In the genomic region with DNA sequence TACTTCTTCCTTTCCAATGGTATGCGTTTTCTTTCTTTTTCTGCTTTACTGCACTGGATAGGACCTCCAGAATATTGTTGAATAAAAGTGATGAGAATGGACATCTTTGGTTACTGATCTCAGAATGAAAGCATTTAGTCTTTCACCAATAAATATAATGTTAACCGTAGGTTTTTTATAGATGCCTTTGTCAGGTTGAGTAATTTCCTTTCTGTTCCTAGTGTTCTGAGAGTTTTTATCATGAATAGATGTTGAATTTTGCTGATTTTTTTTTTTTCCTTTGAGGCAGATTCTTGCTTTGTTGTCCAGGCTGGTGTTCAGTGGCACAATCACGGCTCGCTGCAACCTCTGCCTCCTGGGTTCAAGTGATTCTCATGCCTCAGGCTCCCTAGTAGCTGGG, we compare ENCODE assay signal across 24 cellular contexts.
DNase-seq lines count a peak whose midpoint lies in the region; ATAC-seq and TF ChIP-seq lines count a peak whose summit lies in the region.
"Had no signal": no experiment of that assay in that cellular context is flagged by ENCODE, and none has a peak within 500 bp of the region (broad histone marks: within the 10 kb centered on the region; RNA-seq: fewer than 3 reads in every experiment).

No MANE protein-coding gene starts in this region.

- H3K23ac ChIP-seq in mesendoderm (ENCODE audit: low read length), result no peak overlapping the region

- peak overlapping the region; percentile 57 for H3K27ac Mint-ChIP-seq in T-helper 17 cell
- H3K27ac Mint-ChIP-seq in endodermal cell, result peak overlapping the region; percentile 36

- H3K4me1 ChIP-seq in endodermal cell (ENCODE audit: control insufficient read depth, insufficient read depth, low read length), result no peaks in the 10 kb centered on the region
- H3K4me1 ChIP-seq in smooth muscle cell (ENCODE audit: low read depth), result no peaks in the 10 kb centered on the region
- no peaks in the 10 kb centered on the region for H3K4me1 ChIP-seq in mesendoderm (ENCODE audit: control insufficient read depth, low read depth, low read length)
- H3K4me1 ChIP-seq: BLaER1 had no signal

- peaks cover 82% of the 10 kb centered on the region for H3K79me2 ChIP-seq in smooth muscle cell (ENCODE audit: low read depth)
- H3K79me2 ChIP-seq in mesendoderm (ENCODE audit: control insufficient read depth, insufficient read depth, low read length), result no peaks in the 10 kb centered on the region

- no peaks in the 10 kb centered on the region for H3K79me1 ChIP-seq in mesendoderm (ENCODE audit: low read length)

- H2BK120ac ChIP-seq in mesendoderm (ENCODE audit: low read depth, low read length), result no peak overlapping the region

- no peak overlapping the region for H3K27ac ChIP-seq in endodermal cell (ENCODE audit: low read depth, low read length)
- peak overlapping the region; percentile 37 for H3K27ac ChIP-seq in smooth muscle cell (ENCODE audit: low read depth)
- H3K27ac ChIP-seq in mesendoderm (ENCODE audit: low read depth, low read length), result no peak overlapping the region
- H3K27ac ChIP-seq: BLaER1, HL-60, RWPE1 had no signal

- no peak overlapping the region for H2AFZ ChIP-seq in smooth muscle cell (ENCODE audit: low read depth)

- no peak overlapping the region for H3K56ac ChIP-seq in mesendoderm (ENCODE audit: low read length)

- H3K4me1 Mint-ChIP-seq in T-helper 17 cell (peaks cover 25% of the 10 kb centered on the region), endodermal cell (no peaks in the 10 kb centered on the region)

- H3K4me3 Mint-ChIP-seq in T-helper 17 cell (peak overlapping the region; percentile 39), endodermal cell (no peak overlapping the region)
- H3K4me3 Mint-ChIP-seq: CD4-positive, alpha-beta memory T cell had no signal

- peaks cover 14% of the 10 kb centered on the region for H3F3A ChIP-seq in smooth muscle cell (ENCODE audit: low read depth)

- no peak overlapping the region for H2BK5ac ChIP-seq in mesendoderm (ENCODE audit: low read length)

- H3K36me3 ChIP-seq in endodermal cell (ENCODE audit: control insufficient read depth, insufficient read depth, low read length), result peaks cover 61% of the 10 kb centered on the region
- H3K36me3 ChIP-seq in smooth muscle cell (ENCODE audit: low read depth), result peaks cover 4% of the 10 kb centered on the region
- H3K36me3 ChIP-seq in mesendoderm (ENCODE audit: control insufficient read depth, insufficient read depth, low read length), result no peaks in the 10 kb centered on the region

- TF ChIP-seq CTCF in endodermal cell (conservative IDR thresholded peaks at IDR 0.05) (no peak), smooth muscle cell (IDR thresholded peaks at IDR 0.05; ENCODE audit: borderline replicate concordance, insufficient read depth, poor library complexity, severe bottlenecking) (no peak)

- ATAC-seq in T-helper 17 cell (no peak), GM19455 (IDR thresholded peaks at IDR 0.05; ENCODE audit: unreplicated experiment) (no peak)
- ATAC-seq: HepG2 had no signal

- H4K8ac ChIP-seq in mesendoderm (ENCODE audit: low read depth, low read length), result no peak overlapping the region

- H3K27me3 Mint-ChIP-seq in T-helper 17 cell (no peaks in the 10 kb centered on the region), endodermal cell (ENCODE audit: insufficient read depth) (no peaks in the 10 kb centered on the region)
- H3K27me3 Mint-ChIP-seq: CD4-positive, alpha-beta memory T cell had no signal

- no peak overlapping the region for H2BK15ac ChIP-seq in mesendoderm (replicated peaks; ENCODE audit: low read depth)

- H3K4me2 ChIP-seq in smooth muscle cell, result no peak overlapping the region
- no peak overlapping the region for H3K4me2 ChIP-seq in mesendoderm (ENCODE audit: low read length)
- H3K4me2 ChIP-seq: BLaER1 had no signal

- WGBS in endodermal cell (ENCODE audit: insufficient coverage in 1 of 2, insufficient read length in 1 of 2), 2 experiments, result 80 to 98% methylated on average over 2 to 3 of the region's 4 CpGs
- WGBS in smooth muscle cell (ENCODE audit: low lambda C conversion rate), result 95% methylated on average over 4 of the region's 4 CpGs
- WGBS in mesendoderm (ENCODE audit: extremely low coverage, insufficient coverage, low lambda C conversion rate), result no CpG with 5 or more reads among the region's 4 CpGs

- no peak overlapping the region for H2AK5ac ChIP-seq in mesendoderm (ENCODE audit: low read length)

- peaks cover 5% of the 10 kb centered on the region for H3K36me3 Mint-ChIP-seq in T-helper 17 cell (ENCODE audit: low read depth)
- peaks cover 28% of the 10 kb centered on the region for H3K36me3 Mint-ChIP-seq in endodermal cell (ENCODE audit: low read depth)

- peak; percentile 27 for DNase-seq in ELR (ENCODE audit: low read depth)
- no peak for DNase-seq in T-helper 17 cell
- no peak for DNase-seq in endodermal cell
- DNase-seq in smooth muscle cell (lab: John Stamatoyannopoulos, UW; ENCODE audit: unreplicated experiment), result no peak
- DNase-seq in mesendoderm, result no peak
- DNase-seq in dedifferentiated amniotic fluid mesenchymal stem cell (ENCODE audit: extremely low spot score), result no peak
- DNase-seq: Caco-2; CD4-positive, alpha-beta memory T cell; DMS 273 treated with DMSO at 0.1 percent for 48 hours; DMS79 treated with DMSO at 0.1 percent for 48 hours; H7; KBM-7; MM.1S; NCI-H1048; NCI-H1417 treated with DMSO at 0.1 percent for 48 hours; NCI-H1930; NCI-H2227 treated with DMSO at 0.1 percent for 48 hours; NCI-H510A; SHP77 treated with DMSO at 0.1 percent for 48 hours had no signal

- H3K9me3 ChIP-seq in T-helper 17 cell (ENCODE audit: control insufficient read depth, low read length, poor library complexity, severe bottlenecking) (no peaks in the 10 kb centered on the region), endodermal cell (ENCODE audit: control insufficient read depth, low read length) (no peaks in the 10 kb centered on the region), smooth muscle cell (replicated peaks; ENCODE audit: low read depth) (no peaks in the 10 kb centered on the region)
- H3K9me3 ChIP-seq: BLaER1, Caco-2 had no signal

- H4K20me1 ChIP-seq in smooth muscle cell (ENCODE audit: low read depth), result peaks cover 3% of the 10 kb centered on the region

- no peak overlapping the region for H4K5ac ChIP-seq in mesendoderm (ENCODE audit: low read length)

- H3K18ac ChIP-seq in mesendoderm (ENCODE audit: low read length), result no peak overlapping the region

- no peaks in the 10 kb centered on the region for H3K9me3 Mint-ChIP-seq in endodermal cell
- H3K9me3 Mint-ChIP-seq: CD4-positive, alpha-beta memory T cell had no signal

- no peak overlapping the region for H3K4ac ChIP-seq in mesendoderm (ENCODE audit: low read depth, low read length)

- H3K4me3 ChIP-seq in endodermal cell (ENCODE audit: low read length) (no peak overlapping the region), smooth muscle cell (no peak overlapping the region), mesendoderm (ENCODE audit: low read length) (no peak overlapping the region)
- H3K4me3 ChIP-seq: BLaER1 had no signal

- no peak overlapping the region for H3K9ac ChIP-seq in endodermal cell (ENCODE audit: extremely low read depth, low read length, poor library complexity, severe bottlenecking)
- H3K9ac ChIP-seq in smooth muscle cell (ENCODE audit: low read depth), result no peak overlapping the region
- H3K9ac ChIP-seq in mesendoderm (ENCODE audit: low read length), result no peak overlapping the region
- H3K9ac ChIP-seq: BLaER1 had no signal

- H3K27me3 ChIP-seq in endodermal cell (ENCODE audit: control insufficient read depth, insufficient read depth, low read length, poor library complexity, severe bottlenecking) (no peaks in the 10 kb centered on the region), smooth muscle cell (ENCODE audit: low read depth) (no peaks in the 10 kb centered on the region), mesendoderm (ENCODE audit: insufficient read depth, low read length, poor library complexity) (no peaks in the 10 kb centered on the region)
- H3K27me3 ChIP-seq: BLaER1 had no signal
